In genomic region chr17:32672701-32673100, GRCh38 we compare ENCODE assay signal across 26 cellular contexts.
"Had no signal": no experiment of that assay in that cellular context is flagged by ENCODE, and none has a peak within 500 bp of the region (broad histone marks: within the 10 kb centered on the region; RNA-seq: fewer than 3 reads in every experiment).

No MANE protein-coding gene starts in this region.

- H3K27me3 ChIP-seq: pancreas, suprapubic skin, tibial nerve had no signal

- DNase-seq: activated CD4-positive, alpha-beta T cell treated with anti-CD3 and anti-CD28 coated beads for 1 hour; activated CD4-positive, alpha-beta T cell treated with anti-CD3 and anti-CD28 coated beads, Interleukin-2, amount 10 ng/mL, durations not matched to agents 7 days and 5 days; activated CD8-positive, alpha-beta T cell treated with anti-CD3 and anti-CD28 coated beads for 36 hours; activated naive CD4-positive, alpha-beta T cell; activated T-cell treated with anti-CD3 and anti-CD28 coated beads, Interleukin-2, amount 50 U/mL, for 48 hours; effector memory CD4-positive, alpha-beta T cell; head of caudate nucleus; hippocampal formation; immature natural killer cell; kidney; left colon; mammary epithelial cell; naive thymus-derived CD8-positive, alpha-beta T cell; pancreas; retina; stimulated activated CD4-positive, alpha-beta T cell treated with anti-CD3 and anti-CD28 coated beads, Interleukin-1b, Interleukin-23, amount 100 ng/mL, for 48 hours; stimulated activated naive CD4-positive, alpha-beta T cell; T-helper 9 cell had no signal

- H3K9me3 ChIP-seq: pancreas, prostate gland, suprapubic skin had no signal

- FAIRE-seq: bronchial epithelial cell, kidney, pancreas, TTC549 had no signal

- H3K4me2 ChIP-seq: smooth muscle cell had no signal

- H3K4me1 ChIP-seq: prostate gland had no signal

- H3K36me3 ChIP-seq: pancreas, prostate gland had no signal

- H3K27ac ChIP-seq: pancreas, prostate gland, suprapubic skin, tibial nerve had no signal

- H3K4me3 ChIP-seq: pancreas, prostate gland, smooth muscle cell, suprapubic skin, tibial nerve had no signal

- ATAC-seq: activated CD8-positive, alpha-beta T cell treated with anti-CD3 and anti-CD28 coated beads for 36 hours; activated naive CD4-positive, alpha-beta T cell treated with anti-CD3 and anti-CD28 coated beads, Interleukin-2, amount 50 U/mL, for 72 hours; naive thymus-derived CD8-positive, alpha-beta T cell; WTC11 had no signal
